ENCODE assay signal across 19 cellular contexts in genomic region chr18:49625021-49625691, GRCh38.
DNase-seq lines count a peak whose midpoint lies in the region; ATAC-seq, FAIRE-seq and TF ChIP-seq lines count a peak whose summit lies in the region.
"Had no signal": no experiment of that assay in that cellular context is flagged by ENCODE, and none has a peak within 500 bp of the region (broad histone marks: within the 10 kb centered on the region; RNA-seq: fewer than 3 reads in every experiment).

No MANE protein-coding gene starts in this region.

- H3K36me3 ChIP-seq in PC-3 (ENCODE audit: low read depth, low read length) = no peaks in the 10 kb centered on the region
- no peaks in the 10 kb centered on the region for H3K36me3 ChIP-seq in HepG2 (replicated peaks in 1 of 2; ENCODE audit: control insufficient read depth in 1 of 2, insufficient read depth in 2 of 2, low read length in 2 of 2)
- H3K36me3 ChIP-seq in small intestine (ENCODE audit: control insufficient read depth in 2 of 2, insufficient read depth in 2 of 2, low read length in 2 of 2) = no peaks in the 10 kb centered on the region
- H3K36me3 ChIP-seq: brain microvascular endothelial cell, heart right ventricle, tibial artery had no signal

- CTCF ChIA-PET in PC-3 (lab: Charles Lee) = no interaction called here
- CTCF ChIA-PET in HepG2 (lab: Yijun Ruan, JAX; ENCODE audit: low intra/inter-chr PET ratio, low total read pairs) = no interaction called here

- H4K20me1 ChIP-seq in PC-3 (ENCODE audit: low read length) = no peaks in the 10 kb centered on the region
- no peaks in the 10 kb centered on the region for H4K20me1 ChIP-seq in HepG2 (ENCODE audit: insufficient read depth, low read length)

- no peak overlapping the region for H2AFZ ChIP-seq in PC-3 (ENCODE audit: low read length)
- no peak overlapping the region for H2AFZ ChIP-seq in HepG2 (ENCODE audit: low read length)
- H2AFZ ChIP-seq: GM23338 had no signal

- H3K9ac ChIP-seq in PC-3 (ENCODE audit: low read length) (no peak overlapping the region; the same call in 1 of the 2 replicates), HepG2 (ENCODE audit: insufficient read depth, low read depth, low read length) (no peak overlapping the region)

- H3K9me2 ChIP-seq in PC-3 (replicated peaks; ENCODE audit: low read length) = no peaks in the 10 kb centered on the region

- H3K27ac ChIP-seq in PC-3 (ENCODE audit: low read length) (peak overlapping the region; percentile 54), HepG2 (ENCODE audit: extremely low read length, insufficient read depth, low read length) (no peak overlapping the region), small intestine (ENCODE audit: low read depth in 1 of 2, low read length in 1 of 2) (no peak overlapping the region)
- H3K27ac ChIP-seq: brain microvascular endothelial cell, heart right ventricle, tibial artery, VCaP had no signal

- POLR2A ChIA-PET in PC-3 (lab: Charles Lee; ENCODE audit: unreplicated experiment) (no interaction called here), HepG2 (lab: Yijun Ruan, JAX) (interaction anchor here (0.7 kb wide), 1 partner anchor 13 kb away, joined by 3 read pairs; no protein-coding TSS in a partner anchor)

- no peak for TF ChIP-seq POLR2A in HepG2 (IDR thresholded peaks at IDR 0.05; ENCODE audit: insufficient read depth in 1 of 2, low read depth in 2 of 2, low read length in 2 of 2)

- BruUV-seq in PC-3 (replicated peaks; lab: Mats Ljungman, UMichigan) (no TSS peak), HepG2 (replicated peaks; lab: Mats Ljungman, UMichigan) (no TSS peak)

- ATAC-seq in PC-3 = peak; percentile 79
- ATAC-seq in HepG2 = peak; percentile 36; the same call in 2 of the 3 replicates
- ATAC-seq: GM23338, heart right ventricle, SK-N-SH treated with all-trans-retinoic acid at 6 μM for 48 hours had no signal

- H3K4me3 ChIP-seq in PC-3 (ENCODE audit: low read length) (no peak overlapping the region), HepG2 (replicated peaks in 1 of 3; ENCODE audit: insufficient read depth in 1 of 3, low read depth in 2 of 3, low read length in 3 of 3) (no peak overlapping the region), small intestine (ENCODE audit: low read depth in 1 of 2, low read length in 2 of 2) (no peak overlapping the region)
- H3K4me3 ChIP-seq: GM23338, heart right ventricle, tibial artery had no signal

- no peaks in the 10 kb centered on the region for H3F3A ChIP-seq in PC-3 (ENCODE audit: low read length, unreplicated experiment)

- H3K9me3 ChIP-seq in PC-3 (ENCODE audit: low read length) (no peaks in the 10 kb centered on the region), HepG2 (ENCODE audit: low read length) (no peaks in the 10 kb centered on the region), small intestine (ENCODE audit: control insufficient read depth, low read depth) (no peaks in the 10 kb centered on the region)
- H3K9me3 ChIP-seq: heart right ventricle, tibial artery had no signal

- no peak for TF ChIP-seq EP300 in HepG2 (IDR thresholded peaks at IDR 0.05; ENCODE audit: low read depth in 2 of 2, low read length in 2 of 2)
- no peak for TF ChIP-seq EP300 in HepG2 (CRISPR knock-in tag; IDR thresholded peaks at IDR 0.05; ENCODE audit: borderline replicate concordance)

- H3K79me2 ChIP-seq in PC-3 (ENCODE audit: low read length) (no peaks in the 10 kb centered on the region), HepG2 (ENCODE audit: insufficient read depth, low read length) (no peaks in the 10 kb centered on the region)

- H3K27me3 ChIP-seq in PC-3 (ENCODE audit: low read length) (no peaks in the 10 kb centered on the region), HepG2 (ENCODE audit: control insufficient read depth in 1 of 2, insufficient read depth in 2 of 2, low read length in 2 of 2) (peaks cover 0 to 14% of the 10 kb centered on the region in 2 experiments; a peak in 1 of 5 replicates), small intestine (ENCODE audit: control insufficient read depth in 2 of 2, insufficient read depth in 2 of 2, low read length in 2 of 2) (no peaks in the 10 kb centered on the region)

- no peak for TF ChIP-seq CTCF in PC-3 (conservative IDR thresholded peaks at IDR 0.05; ENCODE audit: low read depth, low read length)
- no peak for TF ChIP-seq CTCF in HepG2 (CRISPR knock-in tag; IDR thresholded peaks at IDR 0.05)
- TF ChIP-seq CTCF in GM20000 (IDR thresholded peaks at IDR 0.05; ENCODE audit: extremely low read depth, missing control alignments) = no peak

- intact Hi-C loops in PC-3 (cut with micrococcal nuclease) = no loop called here
- intact Hi-C loops in HepG2 (cut with micrococcal nuclease; ENCODE audit: unreplicated experiment) = no loop called here

- WGBS in HepG2 (ENCODE audit: low lambda C conversion rate) = 18% methylated on average over 6 of the region's 9 CpGs
- 59 to 77% (median 69%) methylated on average over 9 of the region's 9 CpGs for WGBS in small intestine, 3 donors

- DNase-seq in PC-3 (peak; percentile 44), ecto neural progenitor cell (ENCODE audit: low spot score) (peak; percentile 32), HepG2 (ENCODE audit: low spot score) (no peak), small intestine (peak; percentile 36), NCI-H1436 treated with DMSO at 0.1 percent for 48 hours (lab: John Stamatoyannopoulos, UW) (no peak), GM20000 (ENCODE audit: low spot score) (no peak), NCI-H1930 (lab: John Stamatoyannopoulos, UW) (no peak)
- DNase-seq in activated effector memory CD4-positive, alpha-beta T cell treated with anti-CD3 and anti-CD28 coated beads, Interleukin-2, amount 50 U/mL, for 16 hours = no peak
- DNase-seq: activated CD8-positive, alpha-beta memory T cell treated with anti-CD3 and anti-CD28 coated beads, Interleukin-2, amount 50 U/mL, for 48 hours; brain microvascular endothelial cell; heart right ventricle; NCI-H524 treated with DMSO at 0.1 percent for 48 hours; stimulated activated CD4-positive, alpha-beta T cell treated with anti-CD3 and anti-CD28 coated beads, Interleukin-12 subunit alpha, Interleukin-12 subunit beta, amount 100 ng/mL, for 4 hours; stimulated activated CD4-positive, alpha-beta T cell treated with anti-CD3 and anti-CD28 coated beads, Interleukin-4, amount 100 ng/mL, for 4 hours; tibial artery had no signal

- FAIRE-seq in HepG2 (lab: Jason Lieb, UNC) (no peak), small intestine (lab: Jason Lieb, UNC) (no peak)
- FAIRE-seq: colon had no signal

- in situ Hi-C loops in HepG2 (cut with HindIII; ENCODE audit: extremely low pct_ligation_motif_present, low pct_unique_long_range_greater_than_20kb) = no loop called here

- peaks cover 15% of the 10 kb centered on the region for H3K4me1 ChIP-seq in PC-3 (ENCODE audit: insufficient read depth, low read length)
- peaks cover 48% of the 10 kb centered on the region for H3K4me1 ChIP-seq in HepG2 (ENCODE audit: insufficient read depth, low read length)
- H3K4me1 ChIP-seq in small intestine (ENCODE audit: control insufficient read depth in 2 of 2, insufficient read depth in 1 of 2, low read depth in 1 of 2, low read length in 1 of 2) = peaks cover 5 to 9% of the 10 kb centered on the region in 2 donors
- H3K4me1 ChIP-seq: tibial artery had no signal

- TF ChIP-seq RAD21 in HepG2 (CRISPR knock-in tag; IDR thresholded peaks at IDR 0.05) = no peak

- H3K4me2 ChIP-seq in PC-3 (ENCODE audit: low read length) = peak overlapping the region; percentile 37; the same call in 1 of the 2 replicates
- H3K4me2 ChIP-seq in HepG2 (ENCODE audit: low read depth, low read length) = peak overlapping the region; percentile 34
- H3K4me2 ChIP-seq: GM23338 had no signal

TF ChIP-seq in HepG2, 621 proteins besides CTCF, POLR2A, EP300 and RAD21:
- peak; percentile 84 for TF ChIP-seq PPARG (CRISPR knock-in tag; conservative IDR thresholded peaks at IDR 0.05)
- TF ChIP-seq RXRB (CRISPR knock-in tag; IDR thresholded peaks at IDR 0.05; ENCODE audit: borderline replicate concordance) = peak; percentile 57; the same call in 1 of the 2 replicates
- no peak for TF ChIP-seq ZNF281 (CRISPR knock-in tag; IDR thresholded peaks at IDR 0.05; ENCODE audit: borderline replicate concordance)
TF ChIP-seq in HepG2: peak in this region for 2.

Comparison
In these comparisons a context has a peak if more than half of its experiments do, and no peak if none do; other contexts are left out.
1. DNase-seq: peak in PC-3 (single experiment), ecto neural progenitor cell (single experiment) and small intestine (single experiment); none in HepG2 (single experiment), NCI-H1436 treated with DMSO at 0.1 percent for 48 hours (single experiment), activated effector memory CD4-positive, alpha-beta T cell treated with anti-CD3 and anti-CD28 coated beads, Interleukin-2, amount 50 U/mL, for 16 hours (single experiment), GM20000 (single experiment) and NCI-H1930 (0 of 2).